3 cellular contexts compared by ENCODE assay signal in genomic region chr22:29374806-29375205, GRCh38. TPM values are rescaled to one million over a fixed set of nuclear protein-coding genes. Genes with fewer than 3 reads are reported as not detected.
"Had no signal": no experiment of that assay in that cellular context is flagged by ENCODE, and none has a peak within 500 bp of the region (broad histone marks: within the 10 kb centered on the region; RNA-seq: fewer than 3 reads in every experiment).

No MANE protein-coding gene starts in this region.

RNA-seq across cellular contexts. Expression of gene RASL10A, which starts 59.3 kb away (rescaled TPM):
- total RNA-seq: ascending aorta, IMR-90, NCI-H460 had no signal
